Comparison of ENCODE assay signal across 27 cellular contexts in genomic region chr5:170257370-170257769, GRCh38. TPM values are rescaled to one million over a fixed set of nuclear protein-coding genes. Genes with fewer than 3 reads are reported as not detected.
A peak's percentile ranks its signal among the peaks of the same experiment; 100 is the strongest.
DNase-seq lines count a peak whose midpoint lies in the region; ATAC-seq and TF ChIP-seq lines count a peak whose summit lies in the region.
"Had no signal": no experiment of that assay in that cellular context is flagged by ENCODE, and none has a peak within 500 bp of the region (broad histone marks: within the 10 kb centered on the region; RNA-seq: fewer than 3 reads in every experiment).

No MANE protein-coding gene starts in this region.

- ATAC-seq in activated T-cell treated with anti-CD3 and anti-CD28 coated beads, Interleukin-2, amount 50 U/mL, for 72 hours (replicated peaks in 1 of 2) = no peak
- no peak for ATAC-seq in stimulated activated naive B cell treated with anti-CD40 and anti-IgM and Interleukin-4, amounts not matched to agents 10 μg/mL and 1 μg/mL and 100 μg/mL, for 72 hours (replicated peaks)
- ATAC-seq in SK-N-SH treated with all-trans-retinoic acid at 6 μM for 48 hours (no peak), HG02623 (IDR thresholded peaks at IDR 0.05; ENCODE audit: unreplicated experiment) (no peak)
- ATAC-seq: activated T-cell treated with anti-CD3 and anti-CD28 coated beads, Interleukin-2, amount 50 U/mL, for 4 hours; foreskin keratinocyte; GM12878; K562; left lobe of liver; PC-3; Right ventricle myocardium inferior had no signal

- intact Hi-C loops in activated CD4-positive, alpha-beta memory T cell treated with anti-CD3 and anti-CD28 coated beads for 36 hours (cut with micrococcal nuclease) = no loop called here
- intact Hi-C loops in dendritic cell treated with granulocyte-macrophage colony-stimulating factor and Interleukin-4, amounts not matched to agents 40 ng/mL and 50 ng/mL, for 4 days (cut with micrococcal nuclease) = no loop called here

- H3K9me3 Mint-ChIP-seq in activated T-cell treated with anti-CD3 and anti-CD28 coated beads, Interleukin-2, amount 50 U/mL, for 72 hours = no peaks in the 10 kb centered on the region
- no peaks in the 10 kb centered on the region for H3K9me3 Mint-ChIP-seq in activated CD4-positive, alpha-beta memory T cell treated with anti-CD3 and anti-CD28 coated beads for 36 hours
- no peaks in the 10 kb centered on the region for H3K9me3 Mint-ChIP-seq in dendritic cell treated with granulocyte-macrophage colony-stimulating factor and Interleukin-4, amounts not matched to agents 40 ng/mL and 50 ng/mL, for 4 days
- no peaks in the 10 kb centered on the region for H3K9me3 Mint-ChIP-seq in stimulated activated naive B cell treated with anti-CD40 and anti-IgM and Interleukin-4, amounts not matched to agents 10 μg/mL and 1 μg/mL and 100 μg/mL, for 72 hours
- H3K9me3 Mint-ChIP-seq: activated T-cell treated with anti-CD3 and anti-CD28 coated beads, Interleukin-2, amount 50 U/mL, for 4 hours; H9 had no signal

- DNase-seq in activated T-cell treated with anti-CD3 and anti-CD28 coated beads, Interleukin-2, amount 50 U/mL, for 72 hours = no peak
- DNase-seq in activated T-cell treated with anti-CD3 and anti-CD28 coated beads, Interleukin-2, amount 50 U/mL, for 1 hour = no peak
- no peak for DNase-seq in activated CD4-positive, alpha-beta memory T cell treated with anti-CD3 and anti-CD28 coated beads for 36 hours
- DNase-seq in stimulated activated naive B cell treated with anti-CD40 and anti-IgM and Interleukin-4, amounts not matched to agents 10 μg/mL and 1 μg/mL and 100 μg/mL, for 72 hours = no peak
- no peak for DNase-seq in SHP77 (lab: John Stamatoyannopoulos, UW)
- DNase-seq: activated CD4-positive, alpha-beta T cell treated with anti-CD3 and anti-CD28 coated beads, Interleukin-2, amount 50 U/mL, for 48 hours; activated T-cell treated with anti-CD3 and anti-CD28 coated beads, Interleukin-2, amount 50 U/mL, for 4 hours; BE2C; effector memory CD4-positive, alpha-beta T cell; foreskin keratinocyte; H9; mesenchymal stem cell; MM.1S; NCI-H1436; PC-3 had no signal

- H3K4me1 Mint-ChIP-seq in activated T-cell treated with anti-CD3 and anti-CD28 coated beads, Interleukin-2, amount 50 U/mL, for 72 hours (ENCODE audit: low read depth) = peaks cover 43% of the 10 kb centered on the region
- peaks cover 57% of the 10 kb centered on the region for H3K4me1 Mint-ChIP-seq in activated CD4-positive, alpha-beta memory T cell treated with anti-CD3 and anti-CD28 coated beads for 36 hours (ENCODE audit: low read depth)
- peaks cover 21% of the 10 kb centered on the region for H3K4me1 Mint-ChIP-seq in dendritic cell treated with granulocyte-macrophage colony-stimulating factor and Interleukin-4, amounts not matched to agents 40 ng/mL and 50 ng/mL, for 4 days (ENCODE audit: low read depth)
- no peaks in the 10 kb centered on the region for H3K4me1 Mint-ChIP-seq in stimulated activated naive B cell treated with anti-CD40 and anti-IgM and Interleukin-4, amounts not matched to agents 10 μg/mL and 1 μg/mL and 100 μg/mL, for 72 hours

- CTCF ChIA-PET in activated CD4-positive, alpha-beta memory T cell treated with anti-CD3 and anti-CD28 coated beads for 36 hours (lab: Charles Lee) = interaction anchor here (0.7 to 2.3 kb wide), 2 partner anchors 77 to 82 kb away, joined by 4 to 11 read pairs; no protein-coding TSS in a partner anchor

- peak overlapping the region; percentile 11 for H3K27ac Mint-ChIP-seq in activated T-cell treated with anti-CD3 and anti-CD28 coated beads, Interleukin-2, amount 50 U/mL, for 72 hours
- peak overlapping the region; percentile 69 for H3K27ac Mint-ChIP-seq in activated CD4-positive, alpha-beta memory T cell treated with anti-CD3 and anti-CD28 coated beads for 36 hours
- H3K27ac Mint-ChIP-seq in dendritic cell treated with granulocyte-macrophage colony-stimulating factor and Interleukin-4, amounts not matched to agents 40 ng/mL and 50 ng/mL, for 4 days = peak overlapping the region; percentile 2
- H3K27ac Mint-ChIP-seq in stimulated activated naive B cell treated with anti-CD40 and anti-IgM and Interleukin-4, amounts not matched to agents 10 μg/mL and 1 μg/mL and 100 μg/mL, for 72 hours = peak overlapping the region; percentile 62
- H3K27ac Mint-ChIP-seq: H9 had no signal

- no peaks in the 10 kb centered on the region for H3K27me3 Mint-ChIP-seq in activated T-cell treated with anti-CD3 and anti-CD28 coated beads, Interleukin-2, amount 50 U/mL, for 72 hours (ENCODE audit: low read depth)
- no peaks in the 10 kb centered on the region for H3K27me3 Mint-ChIP-seq in activated CD4-positive, alpha-beta memory T cell treated with anti-CD3 and anti-CD28 coated beads for 36 hours
- no peaks in the 10 kb centered on the region for H3K27me3 Mint-ChIP-seq in dendritic cell treated with granulocyte-macrophage colony-stimulating factor and Interleukin-4, amounts not matched to agents 40 ng/mL and 50 ng/mL, for 4 days
- H3K27me3 Mint-ChIP-seq in stimulated activated naive B cell treated with anti-CD40 and anti-IgM and Interleukin-4, amounts not matched to agents 10 μg/mL and 1 μg/mL and 100 μg/mL, for 72 hours = no peaks in the 10 kb centered on the region

- POLR2A ChIA-PET in activated CD4-positive, alpha-beta memory T cell treated with anti-CD3 and anti-CD28 coated beads for 36 hours (lab: Charles Lee) = interaction anchor here (1.0 kb wide), 1 partner anchor 9 kb away, joined by 3 read pairs; no protein-coding TSS in a partner anchor

- peaks cover 42 to 54% of the 10 kb centered on the region in 2 donors for H3K36me3 Mint-ChIP-seq in activated T-cell treated with anti-CD3 and anti-CD28 coated beads, Interleukin-2, amount 50 U/mL, for 72 hours (ENCODE audit: insufficient read depth in 2 of 2)
- peaks cover 92% of the 10 kb centered on the region for H3K36me3 Mint-ChIP-seq in activated CD4-positive, alpha-beta memory T cell treated with anti-CD3 and anti-CD28 coated beads for 36 hours
- peaks cover 100% of the 10 kb centered on the region for H3K36me3 Mint-ChIP-seq in dendritic cell treated with granulocyte-macrophage colony-stimulating factor and Interleukin-4, amounts not matched to agents 40 ng/mL and 50 ng/mL, for 4 days (ENCODE audit: low read depth)
- peaks cover 14 to 44% of the 10 kb centered on the region in 2 donors for H3K36me3 Mint-ChIP-seq in stimulated activated naive B cell treated with anti-CD40 and anti-IgM and Interleukin-4, amounts not matched to agents 10 μg/mL and 1 μg/mL and 100 μg/mL, for 72 hours

- no peak overlapping the region for H3K4me3 Mint-ChIP-seq in activated T-cell treated with anti-CD3 and anti-CD28 coated beads, Interleukin-2, amount 50 U/mL, for 72 hours
- H3K4me3 Mint-ChIP-seq in activated CD4-positive, alpha-beta memory T cell treated with anti-CD3 and anti-CD28 coated beads for 36 hours = no peak overlapping the region
- no peak overlapping the region for H3K4me3 Mint-ChIP-seq in dendritic cell treated with granulocyte-macrophage colony-stimulating factor and Interleukin-4, amounts not matched to agents 40 ng/mL and 50 ng/mL, for 4 days
- no peak overlapping the region for H3K4me3 Mint-ChIP-seq in stimulated activated naive B cell treated with anti-CD40 and anti-IgM and Interleukin-4, amounts not matched to agents 10 μg/mL and 1 μg/mL and 100 μg/mL, for 72 hours
- H3K4me3 Mint-ChIP-seq: activated T-cell treated with anti-CD3 and anti-CD28 coated beads, Interleukin-2, amount 50 U/mL, for 4 hours; H9 had no signal

TF ChIP-seq in SK-N-SH treated with all-trans-retinoic acid at 6 μM for 48 hours, 23 proteins besides CTCF, POLR2A, EP300 and RAD21 (continues in another document):
- TF ChIP-seq TSHZ2 (CRISPR knock-in tag; IDR thresholded peaks at IDR 0.05) (no peak), ZNF565 (CRISPR knock-in tag; conservative IDR thresholded peaks at IDR 0.05; ENCODE audit: low read depth) (no peak), ESRRG (CRISPR knock-in tag; IDR thresholded peaks at IDR 0.05) (no peak), OSR1 (CRISPR knock-in tag; IDR thresholded peaks at IDR 0.05) (no peak), CREB5 (CRISPR knock-in tag; IDR thresholded peaks at IDR 0.05; ENCODE audit: low read depth) (no peak)

RNA-seq across cellular contexts. Expression of gene C5orf58, which starts 24.6 kb away (rescaled TPM):
- total RNA-seq in activated T-cell treated with anti-CD3 and anti-CD28 coated beads, Interleukin-2, amount 50 U/mL, for 72 hours = not detected
- not detected for total RNA-seq in activated CD4-positive, alpha-beta memory T cell treated with anti-CD3 and anti-CD28 coated beads for 36 hours
- total RNA-seq: activated T-cell treated with anti-CD3 and anti-CD28 coated beads, Interleukin-2, amount 50 U/mL, for 4 hours; foreskin keratinocyte; GM12878; left lobe of liver; NCI-H460; osteoblast; PC-3; renal cortical epithelial cell; Right ventricle myocardium inferior; suprapubic skin; ureter had no signal

RNA-seq across cellular contexts. Expression of gene LCP2, which starts 40.2 kb away (rescaled TPM):
- 100 to 1,000 TPM; 162 to 190 TPM for total RNA-seq in activated T-cell treated with anti-CD3 and anti-CD28 coated beads, Interleukin-2, amount 50 U/mL, for 72 hours
- total RNA-seq in activated CD4-positive, alpha-beta memory T cell treated with anti-CD3 and anti-CD28 coated beads for 36 hours = 100 to 1,000 TPM; 212 to 213 TPM
- total RNA-seq: foreskin keratinocyte, H9, NCI-H460, osteoblast, PC-3, renal cortical epithelial cell had no signal

Comparison
In these comparisons a context has a peak if more than half of its experiments do, and no peak if none do; other contexts are left out.
1. H3K27ac Mint-ChIP-seq: peak in every context shown above with its lines; median percentile 69 in activated CD4-positive, alpha-beta memory T cell treated with anti-CD3 and anti-CD28 coated beads for 36 hours; 62 in stimulated activated naive B cell treated with anti-CD40 and anti-IgM and Interleukin-4, amounts not matched to agents 10 μg/mL and 1 μg/mL and 100 μg/mL, for 72 hours; 11 in activated T-cell treated with anti-CD3 and anti-CD28 coated beads, Interleukin-2, amount 50 U/mL, for 72 hours; 2 in dendritic cell treated with granulocyte-macrophage colony-stimulating factor and Interleukin-4, amounts not matched to agents 40 ng/mL and 50 ng/mL, for 4 days.